ENCODE assay signal across 10 cellular contexts in the genomic region with DNA sequence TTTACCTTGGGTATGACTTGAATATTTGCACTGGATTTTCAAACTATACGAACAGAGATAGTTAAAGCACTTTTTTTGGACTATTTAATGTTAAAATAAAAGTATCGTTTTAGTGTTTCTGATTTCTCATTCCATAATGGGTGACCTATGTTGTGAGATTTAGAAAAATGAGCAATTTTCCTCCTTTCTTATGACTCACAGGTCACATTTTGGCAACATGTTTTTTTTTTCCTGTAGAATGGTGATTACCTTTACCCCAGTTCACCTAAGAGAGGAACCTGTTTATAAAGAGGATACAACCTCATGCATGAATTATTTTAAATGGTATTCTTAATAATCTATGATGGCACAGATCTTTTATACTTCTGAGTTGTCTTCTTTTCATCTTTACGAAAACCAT.
DNase-seq lines count a peak whose midpoint lies in the region; ATAC-seq and TF ChIP-seq lines count a peak whose summit lies in the region.
"Had no signal": no experiment of that assay in that cellular context is flagged by ENCODE, and none has a peak within 500 bp of the region (broad histone marks: within the 10 kb centered on the region; RNA-seq: fewer than 3 reads in every experiment).

No MANE protein-coding gene starts in this region.

- H3F3A ChIP-seq in PC-3 (ENCODE audit: low read length, unreplicated experiment), result peaks cover 27% of the 10 kb centered on the region

- no peak overlapping the region for H3K4me3 ChIP-seq in CD8-positive, alpha-beta memory T cell (ENCODE audit: low read length)
- H3K4me3 ChIP-seq in PC-3 (ENCODE audit: low read length) (peak overlapping the region; percentile 49), psoas muscle (no peak overlapping the region)

- ATAC-seq in PC-3, result 0 out of 2 replicates have a peak, but pooled peaks have one; percentile 0
- no peak for ATAC-seq in psoas muscle
- ATAC-seq in GM21423 (IDR thresholded peaks at IDR 0.05; ENCODE audit: unreplicated experiment), result no peak

- H3K27me3 Mint-ChIP-seq in CD8-positive, alpha-beta memory T cell, result no peaks in the 10 kb centered on the region

- H3K4me1 ChIP-seq in CD8-positive, alpha-beta memory T cell (ENCODE audit: insufficient read depth, low read length), result peaks cover 35% of the 10 kb centered on the region
- H3K4me1 ChIP-seq in PC-3 (ENCODE audit: insufficient read depth, low read length), result peaks cover 77% of the 10 kb centered on the region
- peaks cover 58% of the 10 kb centered on the region for H3K4me1 ChIP-seq in psoas muscle

- H3K9me3 ChIP-seq in CD8-positive, alpha-beta memory T cell (ENCODE audit: low read length), result no peaks in the 10 kb centered on the region
- H3K9me3 ChIP-seq in PC-3 (ENCODE audit: low read length), result no peaks in the 10 kb centered on the region
- no peaks in the 10 kb centered on the region for H3K9me3 ChIP-seq in psoas muscle

- no peaks in the 10 kb centered on the region for H3K27me3 ChIP-seq in CD8-positive, alpha-beta memory T cell (ENCODE audit: insufficient read depth, low read length, poor library complexity, severe bottlenecking)
- H3K27me3 ChIP-seq in PC-3 (ENCODE audit: low read length) (no peaks in the 10 kb centered on the region), psoas muscle (ENCODE audit: insufficient read depth in 3 of 3, low read length in 2 of 3) (no peaks in the 10 kb centered on the region)

- H2AFZ ChIP-seq in PC-3 (ENCODE audit: low read length), result no peak overlapping the region

- intact Hi-C loops in PC-3 (cut with micrococcal nuclease), result loop anchor here (1.0 to 10.0 kb wide), 9 partner anchors 65 to 438 kb away; a partner anchor contains a TSS
- intact Hi-C loops in psoas muscle (cut with DNase I), result loop anchor here in 1 of 2 donors (2.0 to 5.0 kb wide), 3 partner anchors 43 to 439 kb away; a partner anchor contains a TSS

- peak overlapping the region in 7 of 8 donors; percentile 37 to 91 (median 87) for H3K27ac Mint-ChIP-seq in CD8-positive, alpha-beta memory T cell

- H3K4me3 Mint-ChIP-seq in CD8-positive, alpha-beta memory T cell, result peak overlapping the region in 6 of 7 donors; percentile 47 to 84 (median 69)

- H3K79me2 ChIP-seq in PC-3 (ENCODE audit: low read length), result peaks cover 25% of the 10 kb centered on the region

- no peak for DNase-seq in CD8-positive, alpha-beta memory T cell
- peak; percentile 75 for DNase-seq in PC-3
- peak; percentile 56 for DNase-seq in dermis blood vessel endothelial cell
- no peak for DNase-seq in psoas muscle
- no peak for DNase-seq in NCI-H510A treated with DMSO at 0.1 percent for 48 hours (lab: John Stamatoyannopoulos, UW)
- DNase-seq in HT-29 (ENCODE audit: low spot score), result no peak
- no peak for DNase-seq in NCI-H2081 (lab: John Stamatoyannopoulos, UW)
- DNase-seq: activated gamma-delta T cell treated with Interleukin-2 at 50 U/mL for 16 hours; stimulated activated CD4-positive, alpha-beta T cell treated with anti-CD3 and anti-CD28 coated beads, Interleukin-4, amount 100 ng/mL, for 4 hours had no signal

- H3K4me1 Mint-ChIP-seq in CD8-positive, alpha-beta memory T cell, result peaks cover 74 to 95% (median 95%) of the 10 kb centered on the region in 3 donors

- CTCF ChIA-PET in CD8-positive, alpha-beta memory T cell (lab: Charles Lee), result no interaction called here
- CTCF ChIA-PET in PC-3 (lab: Charles Lee), result interaction anchor here (0.6 kb wide), 1 partner anchor 112 kb away, joined by 3 read pairs; no protein-coding TSS in a partner anchor

- no peaks in the 10 kb centered on the region for H4K20me1 ChIP-seq in PC-3 (ENCODE audit: low read length)

- TSS peak; percentile 83 for BruUV-seq in PC-3 (replicated peaks; lab: Mats Ljungman, UMichigan)

- peaks cover 0 to 2% (median 0%) of the 10 kb centered on the region in 3 donors for H3K36me3 Mint-ChIP-seq in CD8-positive, alpha-beta memory T cell

- TF ChIP-seq CTCF in PC-3 (conservative IDR thresholded peaks at IDR 0.05; ENCODE audit: low read depth, low read length) (no peak), psoas muscle (IDR thresholded peaks at IDR 0.05) (no peak)

- H3K9me3 Mint-ChIP-seq in CD8-positive, alpha-beta memory T cell, result no peaks in the 10 kb centered on the region

- peak overlapping the region; percentile 78 for H3K4me2 ChIP-seq in PC-3 (ENCODE audit: low read length)

- POLR2A ChIA-PET in CD8-positive, alpha-beta memory T cell (lab: Charles Lee), result no interaction called here
- POLR2A ChIA-PET in PC-3 (lab: Charles Lee; ENCODE audit: unreplicated experiment), result interaction anchor here (0.7 kb wide), 2 partner anchors 249 to 254 kb away, joined by 3 read pairs; no protein-coding TSS in a partner anchor

- H3K9me2 ChIP-seq in PC-3 (replicated peaks; ENCODE audit: low read length), result no peaks in the 10 kb centered on the region

- peak overlapping the region; percentile 65 for H3K9ac ChIP-seq in PC-3 (ENCODE audit: low read length)

- no peak overlapping the region for H3K27ac ChIP-seq in CD8-positive, alpha-beta memory T cell (ENCODE audit: low read depth, low read length)
- H3K27ac ChIP-seq in PC-3 (ENCODE audit: low read length), result peak overlapping the region; percentile 93
- H3K27ac ChIP-seq in psoas muscle, result peak overlapping the region; percentile 69

- 71 to 73% (median 71%) methylated on average over 3 of the region's 3 CpGs for WGBS in psoas muscle, 3 donors

- H3K36me3 ChIP-seq in CD8-positive, alpha-beta memory T cell (ENCODE audit: insufficient read depth, low read length), result no peaks in the 10 kb centered on the region
- no peaks in the 10 kb centered on the region for H3K36me3 ChIP-seq in PC-3 (ENCODE audit: low read depth, low read length)
- no peaks in the 10 kb centered on the region for H3K36me3 ChIP-seq in psoas muscle (ENCODE audit: insufficient read depth in 1 of 2, low read depth in 1 of 2)

Comparison
In these comparisons a context has a peak if more than half of its experiments do, and no peak if none do; other contexts are left out.
1. DNase-seq: peak in PC-3 (single experiment) and dermis blood vessel endothelial cell (single experiment); none in CD8-positive, alpha-beta memory T cell (0 of 5), psoas muscle (0 of 2), NCI-H510A treated with DMSO at 0.1 percent for 48 hours (single experiment), HT-29 (single experiment) and NCI-H2081 (0 of 2).